Comparison of ENCODE assay signal across 8 cellular contexts in genomic region chr15:48877630-48878595, GRCh38. TPM values are rescaled to one million over a fixed set of nuclear protein-coding genes. Genes with fewer than 3 reads are reported as not detected.
DNase-seq lines count a peak whose midpoint lies in the region; ATAC-seq, FAIRE-seq and TF ChIP-seq lines count a peak whose summit lies in the region.

EID1 (plus strand) TSS chr15:48878134; CDS start chr15:48878177, 43 bp downstream.

- TF ChIP-seq CTCF in D721Med (IDR thresholded peaks at IDR 0.05; ENCODE audit: insufficient read depth, missing control alignments) (no peak), epithelial cell of esophagus (IDR thresholded peaks at IDR 0.05; ENCODE audit: insufficient read depth, low read depth, low read length, missing control alignments) (no peak)

- no peak for FAIRE-seq in D721Med (lab: Jason Lieb, UNC)

- peak; percentile 91 for ATAC-seq in GM21526 (IDR thresholded peaks at IDR 0.05; ENCODE audit: low FRiP score, unreplicated experiment)

- DNase-seq in D721Med (ENCODE audit: insufficient read length, low spot score): peak; percentile 61
- DNase-seq in HuH-7.5 (ENCODE audit: low spot score): peak; percentile 54
- peak; percentile 97 for DNase-seq in OCI-M1 (lab: John Stamatoyannopoulos, UW)
- DNase-seq in activated T-cell treated with anti-CD3 and anti-CD28 coated beads for 24 hours (ENCODE audit: low read depth): peak; percentile 92
- peak; percentile 96 for DNase-seq in epithelial cell of esophagus (ENCODE audit: low read depth)
- peak; percentile 88 for DNase-seq in stimulated activated CD8-positive, alpha-beta memory T cell treated with anti-CD3 and anti-CD28 coated beads, Interleukin-4, amount 100 ng/mL, for 24 hours (ENCODE audit: low read depth)

- H3K27me3 ChIP-seq in mononuclear cell (ENCODE audit: insufficient read depth, low read length): no peaks in the 10 kb centered on the region

- no peaks in the 10 kb centered on the region for H3K9me3 ChIP-seq in mononuclear cell (ENCODE audit: low read depth, low read length)

- H3K4me3 ChIP-seq in epithelial cell of esophagus (ENCODE audit: low read length) (peak within 1 kb of the TSS; percentile 74), mononuclear cell (ENCODE audit: low read length) (peak within 1 kb of the TSS; percentile 69)

- H3K4me1 ChIP-seq in mononuclear cell (ENCODE audit: insufficient read depth, low read length): peaks cover 10% of the 10 kb centered on the region

RNA-seq across cellular contexts. Expression of gene EID1, which starts in this region (rescaled TPM):
- 79.9 TPM for total RNA-seq in mononuclear cell

Comparison
In these comparisons a context has a peak if more than half of its experiments do, and no peak if none do; other contexts are left out.
1. Peak in every context shown above with its lines: DNase-seq, ATAC-seq and H3K4me3 ChIP-seq.